ENCODE assay signal across 11 cellular contexts in genomic region chr2:138985881-138986280, GRCh38.
"Had no signal": no experiment of that assay in that cellular context is flagged by ENCODE, and none has a peak within 500 bp of the region (broad histone marks: within the 10 kb centered on the region; RNA-seq: fewer than 3 reads in every experiment).

No MANE protein-coding gene starts in this region.

- H3K36me3 ChIP-seq: adrenal gland, ascending aorta, brain microvascular endothelial cell, breast epithelium, cardiac muscle cell had no signal

- H3K4me1 ChIP-seq: adrenal gland, ascending aorta, body of pancreas, breast epithelium had no signal

- H3K4me3 ChIP-seq: adrenal gland, ascending aorta, body of pancreas, breast epithelium, cardiac muscle cell had no signal

- H3K9me3 ChIP-seq: body of pancreas had no signal

- ATAC-seq: activated naive CD4-positive, alpha-beta T cell treated with anti-CD3 and anti-CD28 coated beads, Interleukin-2, amount 50 U/mL, for 72 hours; activated naive CD8-positive, alpha-beta T cell treated with anti-CD3 and anti-CD28 coated beads, Interleukin-2, amount 50 U/mL, for 24 hours; activated T-cell treated with anti-CD3 and anti-CD28 coated beads, Interleukin-2, amount 50 U/mL, for 4 hours; activated T-cell treated with anti-CD3 and anti-CD28 coated beads, Interleukin-2, amount 50 U/mL, for 72 hours; activated T-helper 17 cell treated with anti-CD3 and anti-CD28 coated beads, Interleukin-2, amount 50 U/mL, for 72 hours; body of pancreas had no signal

- H3K27ac ChIP-seq: adrenal gland, ascending aorta, body of pancreas, brain microvascular endothelial cell, breast epithelium, cardiac muscle cell had no signal
